Comparison of ENCODE assay signal across 10 cellular contexts in genomic region chr17:37273419-37274051, GRCh38.
A peak's percentile ranks its signal among the peaks of the same experiment; 100 is the strongest.
DNase-seq lines count a peak whose midpoint lies in the region; ATAC-seq and TF ChIP-seq lines count a peak whose summit lies in the region.
"Had no signal": no experiment of that assay in that cellular context is flagged by ENCODE, and none has a peak within 500 bp of the region (broad histone marks: within the 10 kb centered on the region; RNA-seq: fewer than 3 reads in every experiment).

No MANE protein-coding gene starts in this region.

- no peaks in the 10 kb centered on the region for H3K79me2 ChIP-seq in KMS-11 (ENCODE audit: insufficient read depth, low read depth)

- 0 out of 22 replicates have a peak, but pooled peaks cover 0 to 7% (median 0%) of the 10 kb centered on the region in 11 experiments for H4K20me1 ChIP-seq in BLaER1 treated with 17β-estradiol and CSF1 and Interleukin-3, amounts not matched to agents 10 nM and 100 nM
- no peaks in the 10 kb centered on the region for H4K20me1 ChIP-seq in KMS-11 (ENCODE audit: insufficient read depth)

- DNase-seq in astrocyte of the hippocampus (ENCODE audit: low read depth, low spot score) (peak; percentile 23), lung microvascular endothelial cell (ENCODE audit: low read depth in 2 of 2) (peak; percentile 29 to 40), head of caudate nucleus (no peak), NCI-H2107 treated with DMSO at 0.1 percent for 48 hours (lab: John Stamatoyannopoulos, UW; ENCODE audit: unreplicated experiment) (no peak)
- DNase-seq in effector memory CD4-positive, alpha-beta T cell, result no peak
- DNase-seq: Right ventricle myocardium superior had no signal

- H2AFZ ChIP-seq in KMS-11 (ENCODE audit: low read depth), result no peak overlapping the region

- H3K4me2 ChIP-seq in BLaER1 treated with 17β-estradiol and CSF1 and Interleukin-3, amounts not matched to agents 10 nM and 100 nM, result peak overlapping the region in 5 of 11 experiments; percentile 9 to 75 (median 40); a peak in 7 of 22 replicates
- no peak overlapping the region for H3K4me2 ChIP-seq in KMS-11

- H3K4me1 ChIP-seq in BLaER1 treated with 17β-estradiol and CSF1 and Interleukin-3, amounts not matched to agents 10 nM and 100 nM, result peaks cover 0 to 16% (median 11%) of the 10 kb centered on the region in 10 experiments; a peak in 13 of 20 replicates
- peaks cover 8% of the 10 kb centered on the region for H3K4me1 ChIP-seq in KMS-11 (ENCODE audit: low read depth, poor library complexity, severe bottlenecking)
- no peaks in the 10 kb centered on the region for H3K4me1 ChIP-seq in effector memory CD4-positive, alpha-beta T cell (ENCODE audit: control insufficient read depth, insufficient read depth, low read length, poor library complexity, severe bottlenecking)
- H3K4me1 ChIP-seq: right atrium auricular region had no signal

- H3K36me3 ChIP-seq in BLaER1 treated with 17β-estradiol and CSF1 and Interleukin-3, amounts not matched to agents 10 nM and 100 nM, result peaks cover 66 to 100% (median 98%) of the 10 kb centered on the region in 11 experiments
- peaks cover 16% of the 10 kb centered on the region; the same call in 1 of the 2 replicates for H3K36me3 ChIP-seq in KMS-11 (ENCODE audit: insufficient read depth)
- no peaks in the 10 kb centered on the region for H3K36me3 ChIP-seq in effector memory CD4-positive, alpha-beta T cell (ENCODE audit: control insufficient read depth, insufficient read depth, low read length)

- ATAC-seq in HG03280 (IDR thresholded peaks at IDR 0.05; ENCODE audit: unreplicated experiment), result no peak

- H3K9ac ChIP-seq in BLaER1 treated with 17β-estradiol and CSF1 and Interleukin-3, amounts not matched to agents 10 nM and 100 nM, result peak overlapping the region in 4 of 11 experiments; percentile 25 to 43 (median 36); a peak in 5 of 22 replicates
- no peak overlapping the region for H3K9ac ChIP-seq in KMS-11

- H3K9me3 ChIP-seq in BLaER1 treated with 17β-estradiol and CSF1 and Interleukin-3, amounts not matched to agents 10 nM and 100 nM (replicated peaks in 1 of 11), result peaks cover 0 to 13% (median 0%) of the 10 kb centered on the region in 11 experiments; a peak in 3 of 22 replicates
- H3K9me3 ChIP-seq in effector memory CD4-positive, alpha-beta T cell (ENCODE audit: control insufficient read depth, low read length), result no peaks in the 10 kb centered on the region
- H3K9me3 ChIP-seq: right atrium auricular region had no signal

- intact Hi-C loops in head of caudate nucleus (cut with DNase I), result no loop called here

- peak overlapping the region in 7 of 11 experiments; percentile 23 to 59 (median 56); a peak in 9 of 22 replicates for H3K27ac ChIP-seq in BLaER1 treated with 17β-estradiol and CSF1 and Interleukin-3, amounts not matched to agents 10 nM and 100 nM
- H3K27ac ChIP-seq in KMS-11, result 0 out of 2 replicates have a peak overlapping the region, but pooled peaks have one; percentile 3
- no peak overlapping the region for H3K27ac ChIP-seq in effector memory CD4-positive, alpha-beta T cell (ENCODE audit: insufficient read depth, low read length, poor library complexity, severe bottlenecking)
- H3K27ac ChIP-seq: right atrium auricular region had no signal

- TF ChIP-seq CTCF in KMS-11 (conservative IDR thresholded peaks at IDR 0.05; ENCODE audit: low read depth, low read length), result no peak

- H3K4me3 ChIP-seq in BLaER1 treated with 17β-estradiol and CSF1 and Interleukin-3, amounts not matched to agents 10 nM and 100 nM, result no peak overlapping the region
- no peak overlapping the region for H3K4me3 ChIP-seq in KMS-11 (IDR thresholded peaks at IDR 0.05; ENCODE audit: insufficient read depth, low read depth, low read length)
- no peak overlapping the region for H3K4me3 ChIP-seq in effector memory CD4-positive, alpha-beta T cell (ENCODE audit: insufficient read depth, low read depth, low read length, poor library complexity, severe bottlenecking)
- H3K4me3 ChIP-seq: right atrium auricular region had no signal

- no peaks in the 10 kb centered on the region for H3K27me3 ChIP-seq in BLaER1 treated with 17β-estradiol and CSF1 and Interleukin-3, amounts not matched to agents 10 nM and 100 nM
- H3K27me3 ChIP-seq in KMS-11 (ENCODE audit: insufficient read depth, low read depth), result no peaks in the 10 kb centered on the region
- no peaks in the 10 kb centered on the region for H3K27me3 ChIP-seq in effector memory CD4-positive, alpha-beta T cell (replicated peaks; ENCODE audit: control insufficient read depth, insufficient read depth, low read length, poor library complexity, severe bottlenecking)
- H3K27me3 ChIP-seq: right atrium auricular region had no signal

Comparison
In these comparisons a context has a peak if more than half of its experiments do, and no peak if none do; other contexts are left out.
1. DNase-seq: peak in astrocyte of the hippocampus (single experiment) and lung microvascular endothelial cell (2 of 2); none in head of caudate nucleus (0 of 42), NCI-H2107 treated with DMSO at 0.1 percent for 48 hours (single experiment) and effector memory CD4-positive, alpha-beta T cell (0 of 3).